Comparison of ENCODE assay signal across 1 cellular context in genomic region chr2:130336877-130337734, GRCh38.
TF ChIP-seq lines count a peak whose summit lies in the region.

No MANE protein-coding gene starts in this region.

TF ChIP-seq in HepG2, 621 proteins besides CTCF, POLR2A, EP300 and RAD21 (continued from another document and continues in another):
- TF ChIP-seq ARID3A (IDR thresholded peaks at IDR 0.05; ENCODE audit: low read depth, low read length) (no peak), ZFP90 (CRISPR knock-in tag; IDR thresholded peaks at IDR 0.05; ENCODE audit: borderline replicate concordance) (peak; percentile 34; the same call in 1 of the 2 replicates), MLX (CRISPR knock-in tag; IDR thresholded peaks at IDR 0.05) (peak; percentile 53; the same call in 1 of the 2 replicates), SMAD9 (CRISPR knock-in tag; IDR thresholded peaks at IDR 0.05) (0 out of 2 replicates have a peak, but pooled peaks have one; percentile 79), HOXA3 (CRISPR knock-in tag; IDR thresholded peaks at IDR 0.05) (peak; percentile 92), DNMT1 (CRISPR knock-in tag; IDR thresholded peaks at IDR 0.05) (no peak; the same call in 1 of the 2 replicates), CCDC6 (CRISPR knock-in tag; IDR thresholded peaks at IDR 0.05) (peak; percentile 94), ZBTB8A (CRISPR knock-in tag; IDR thresholded peaks at IDR 0.05; ENCODE audit: borderline replicate concordance, low read depth) (no peak), JARID2 (CRISPR knock-in tag; IDR thresholded peaks at IDR 0.05; ENCODE audit: insufficient replicate concordance) (no peak), SSRP1 (CRISPR knock-in tag; IDR thresholded peaks at IDR 0.05) (peak; percentile 92; the same call in 1 of the 2 replicates), ZBTB43 (CRISPR knock-in tag; conservative IDR thresholded peaks at IDR 0.05) (no peak; the same call in 1 of the 2 replicates), ZNF552 (CRISPR knock-in tag; IDR thresholded peaks at IDR 0.05; ENCODE audit: borderline replicate concordance) (peak; percentile 72; the same call in 1 of the 2 replicates), XBP1 (CRISPR knock-in tag; IDR thresholded peaks at IDR 0.05) (no peak), KLF6 (CRISPR knock-in tag; IDR thresholded peaks at IDR 0.05) (no peak; the same call in none of the 2 replicates), ZNF605 (CRISPR knock-in tag; IDR thresholded peaks at IDR 0.05) (peak; percentile 78), ISX (CRISPR knock-in tag; conservative IDR thresholded peaks at IDR 0.05) (no peak), ZNF879 (CRISPR knock-in tag; IDR thresholded peaks at IDR 0.05) (0 out of 2 replicates have a peak, but pooled peaks have one; percentile 52), TMF1 (CRISPR knock-in tag; IDR thresholded peaks at IDR 0.05; ENCODE audit: low read depth) (peak; percentile 58; the same call in 1 of the 2 replicates), ZNF337 (CRISPR knock-in tag; IDR thresholded peaks at IDR 0.05; ENCODE audit: borderline replicate concordance, low read depth) (peak; percentile 97), FOXC1 (CRISPR knock-in tag; IDR thresholded peaks at IDR 0.05; ENCODE audit: borderline replicate concordance) (peak; percentile 76), ELF1 (CRISPR knock-in tag; IDR thresholded peaks at IDR 0.05) (peak; percentile 57; the same call in 1 of the 2 replicates), ZNF451 (CRISPR knock-in tag; IDR thresholded peaks at IDR 0.05) (peak; percentile 83; the same call in 1 of the 2 replicates), ZNF597 (CRISPR knock-in tag; IDR thresholded peaks at IDR 0.05) (peak; percentile 91; the same call in 1 of the 2 replicates), GTF3A (CRISPR knock-in tag; conservative IDR thresholded peaks at IDR 0.05) (no peak), ZNF460 (CRISPR knock-in tag; IDR thresholded peaks at IDR 0.05; ENCODE audit: borderline replicate concordance) (peak; percentile 40; the same call in 1 of the 2 replicates), TERF1 (CRISPR knock-in tag; IDR thresholded peaks at IDR 0.05) (no peak), TFE3 (CRISPR knock-in tag; IDR thresholded peaks at IDR 0.05) (no peak; the same call in none of the 2 replicates), ZNF101 (CRISPR knock-in tag; IDR thresholded peaks at IDR 0.05; ENCODE audit: borderline replicate concordance, low read depth) (no peak), SP5 (CRISPR knock-in tag; IDR thresholded peaks at IDR 0.05; ENCODE audit: borderline replicate concordance, low read depth) (peak; percentile 7; the same call in 1 of the 2 replicates), TBX3 (IDR thresholded peaks at IDR 0.05; ENCODE audit: borderline replicate concordance) (no peak), HBP1 (CRISPR knock-in tag; IDR thresholded peaks at IDR 0.05; ENCODE audit: low read depth) (0 out of 2 replicates have a peak, but pooled peaks have one; percentile 25), ZMYM3 (CRISPR knock-in tag; IDR thresholded peaks at IDR 0.05) (peak; percentile 67), FOSL2 (CRISPR knock-in tag; IDR thresholded peaks at IDR 0.05) (peak; percentile 56), ZNF468 (CRISPR knock-in tag; IDR thresholded peaks at IDR 0.05) (no peak), FUBP1 (CRISPR knock-in tag; IDR thresholded peaks at IDR 0.05; ENCODE audit: borderline replicate concordance) (peak; percentile 80; the same call in 1 of the 2 replicates), BHLHE40 (IDR thresholded peaks at IDR 0.05; ENCODE audit: low read length) (peak; percentile 95), MEF2D (CRISPR knock-in tag; IDR thresholded peaks at IDR 0.05) (peak; percentile 89), TGIF2 (CRISPR knock-in tag; IDR thresholded peaks at IDR 0.05) (peak; percentile 74; the same call in 1 of the 2 replicates), HNF4G (IDR thresholded peaks at IDR 0.05; ENCODE audit: borderline replicate concordance, low read depth, low read length) (peak; percentile 13; the same call in 1 of the 2 replicates), HNF4G (CRISPR knock-in tag; IDR thresholded peaks at IDR 0.05; ENCODE audit: borderline replicate concordance, low read depth) (peak; percentile 52), RBM22 (optimal IDR thresholded peaks at IDR 0.05; ENCODE audit: low read length) (peak; percentile 98), PHF8 (CRISPR knock-in tag; IDR thresholded peaks at IDR 0.05) (peak; percentile 19; the same call in 1 of the 2 replicates), ZNF773 (CRISPR knock-in tag; IDR thresholded peaks at IDR 0.05; ENCODE audit: borderline replicate concordance) (no peak), ATF5 (CRISPR knock-in tag; IDR thresholded peaks at IDR 0.05; ENCODE audit: low read depth) (no peak), TCF7L2 (IDR thresholded peaks at IDR 0.05; ENCODE audit: low read depth, low read length) (no peak), POLR2AphosphoS5 (IDR thresholded peaks at IDR 0.05; ENCODE audit: low read depth, low read length) (peak; percentile 70; the same call in 1 of the 2 replicates), GLI4 (CRISPR knock-in tag; IDR thresholded peaks at IDR 0.05; ENCODE audit: borderline replicate concordance) (0 out of 2 replicates have a peak, but pooled peaks have one; percentile 54), SMC3 (IDR thresholded peaks at IDR 0.05; ENCODE audit: low read length) (no peak), KMT2A (CRISPR knock-in tag; IDR thresholded peaks at IDR 0.05) (peak; percentile 83), ZNF296 (CRISPR knock-in tag; conservative IDR thresholded peaks at IDR 0.05) (no peak), NRL (CRISPR knock-in tag; IDR thresholded peaks at IDR 0.05; ENCODE audit: borderline replicate concordance) (peak; percentile 91), ZNF512 (CRISPR knock-in tag; IDR thresholded peaks at IDR 0.05) (no peak), NAIF1 (CRISPR knock-in tag; IDR thresholded peaks at IDR 0.05; ENCODE audit: borderline replicate concordance) (no peak; the same call in 1 of the 2 replicates), ZMAT5 (CRISPR knock-in tag; IDR thresholded peaks at IDR 0.05; ENCODE audit: borderline replicate concordance, low read depth) (no peak), AGO1 (IDR thresholded peaks at IDR 0.05; ENCODE audit: low read depth, low read length, poor library complexity, severe bottlenecking) (no peak)
